Comparison of ENCODE assay signal across 15 cellular contexts in genomic region chr19:55473613-55474012, GRCh38. TPM values are rescaled to one million over a fixed set of nuclear protein-coding genes. Genes with fewer than 3 reads are reported as not detected.
A peak's percentile ranks its signal among the peaks of the same experiment; 100 is the strongest.
DNase-seq lines count a peak whose midpoint lies in the region; FAIRE-seq and TF ChIP-seq lines count a peak whose summit lies in the region.
"Had no signal": no experiment of that assay in that cellular context is flagged by ENCODE, and none has a peak within 500 bp of the region (broad histone marks: within the 10 kb centered on the region; RNA-seq: fewer than 3 reads in every experiment).

No MANE protein-coding gene starts in this region.

- WGBS in esophagus squamous epithelium, 2 donors, result 78 to 81% methylated on average over 1 to 6 of the region's 8 CpGs

- intact Hi-C loops in esophagus squamous epithelium (cut with DNase I), result no loop called here

- no peak for TF ChIP-seq CTCF in 22Rv1 (IDR thresholded peaks at IDR 0.05)
- TF ChIP-seq CTCF in esophagus squamous epithelium (IDR thresholded peaks at IDR 0.05), result no peak

- H3K36me3 ChIP-seq in esophagus squamous epithelium, result no peaks in the 10 kb centered on the region
- H3K36me3 ChIP-seq: tibial artery had no signal

- peaks cover 18 to 44% (median 23%) of the 10 kb centered on the region in 3 donors for H3K4me1 ChIP-seq in esophagus squamous epithelium

- no peak overlapping the region for H3K4me3 ChIP-seq in esophagus squamous epithelium
- H3K4me3 ChIP-seq: tibial artery had no signal

- no peak for FAIRE-seq in GM19239 (lab: Jason Lieb, UNC)

- no peak for TF ChIP-seq POLR2A in esophagus squamous epithelium (IDR thresholded peaks at IDR 0.05)

- H3K27ac ChIP-seq in 22Rv1 (peak overlapping the region; percentile 87), esophagus squamous epithelium (peak overlapping the region in 1 of 4 donors; percentile 61)
- H3K27ac ChIP-seq: tibial artery had no signal

- no peaks in the 10 kb centered on the region for H3K9me3 ChIP-seq in esophagus squamous epithelium
- H3K9me3 ChIP-seq: tibial artery had no signal

- peak; percentile 93 for DNase-seq in LHCN-M2 (ENCODE audit: low read depth)
- DNase-seq in glomerular visceral epithelial cell (ENCODE audit: extremely low spot score), result peak; percentile 80
- DNase-seq in NOMO-1 treated with DMSO at 0.1 percent for 48 hours (lab: John Stamatoyannopoulos, UW; ENCODE audit: unreplicated experiment), result no peak
- no peak for DNase-seq in esophagus squamous epithelium (lab: John Stamatoyannopoulos, UW)
- DNase-seq in GM19239 (ENCODE audit: insufficient read length, low spot score), result no peak
- DNase-seq: activated CD4-positive, alpha-beta T cell treated with anti-CD3 and anti-CD28 coated beads for 48 hours; DMS 273 treated with DMSO at 0.1 percent for 48 hours; hypothalamus; KG1; midbrain; NCI-H2029; SW 1271; tibial artery had no signal

- no peaks in the 10 kb centered on the region for H3K27me3 ChIP-seq in esophagus squamous epithelium

RNA-seq across cellular contexts. Expression of gene ZNF628, which starts 2.8 kb away (rescaled TPM):
- total RNA-seq in LHCN-M2 (2014; rRNA removed), result 2.7 and 9.2 TPM in 2 replicates
- 4.3 TPM for polyA plus RNA-seq in LHCN-M2 (2012)
- 10 to 100 TPM in 1 of 4 donors, 1 to 10 TPM in 3; 4.4 to 22.0 (median 6.8) TPM for total RNA-seq in esophagus squamous epithelium

RNA-seq across cellular contexts. Expression of gene C19orf85, which starts 9.1 kb away (rescaled TPM):
- total RNA-seq in LHCN-M2 (2014; rRNA removed) (not detected in 2 replicates), esophagus squamous epithelium (not detected)
- polyA plus RNA-seq in LHCN-M2 (2012), result not detected
- total RNA-seq: activated T-helper 2 cell treated with anti-CD3 and anti-CD28 coated beads, Interferon-gamma antibody, Interleukin-2, Interleukin-4, amounts not matched to agents 10 μg/mL and 5 μg/mL and 100 μg/mL, durations not matched to agents 14 hours and 24 hours and 36 hours had no signal

RNA-seq across cellular contexts. Expression of gene NAT14, which starts 11.4 kb away (rescaled TPM):
- total RNA-seq in LHCN-M2 (2014; rRNA removed) (23.7 and 25.8 TPM in 2 replicates), esophagus squamous epithelium (1 to 10 TPM; 1.3 to 4.3 (median 2.9) TPM)
- polyA plus RNA-seq in LHCN-M2 (2012), result 54.5 TPM

RNA-seq across cellular contexts. Expression of gene ISOC2, which starts 12.2 kb away (rescaled TPM):
- 89.8 and 90.2 TPM in 2 replicates for total RNA-seq in LHCN-M2 (2014; rRNA removed)
- 74.3 TPM for polyA plus RNA-seq in LHCN-M2 (2012)
- total RNA-seq in esophagus squamous epithelium, result 10 to 100 TPM; 60.5 to 98.1 (median 78.7) TPM

RNA-seq across cellular contexts. Expression of gene SSC5D, which starts 14.6 kb away (rescaled TPM):
- 0.34 and 0.45 TPM in 2 replicates for total RNA-seq in LHCN-M2 (2014; rRNA removed)
- polyA plus RNA-seq in LHCN-M2 (2012), result 1.9 TPM
- total RNA-seq in esophagus squamous epithelium, result 1 to 10 TPM in 1 of 4 donors, under 1 TPM in 3; 0.40 to 5.0 (median 0.68) TPM

Comparison
In these comparisons a context has a peak if more than half of its experiments do, and no peak if none do; other contexts are left out.
1. DNase-seq: peak in LHCN-M2 (single experiment) and glomerular visceral epithelial cell (single experiment); none in NOMO-1 treated with DMSO at 0.1 percent for 48 hours (single experiment), esophagus squamous epithelium (single experiment) and GM19239 (single experiment).